Comparison of ENCODE assay signal across 1 cellular context in genomic region chr2:241490825-241491505, GRCh38.
TF ChIP-seq lines count a peak whose summit lies in the region.

No MANE protein-coding gene starts in this region.

TF ChIP-seq in A549, 52 proteins besides CTCF, POLR2A, EP300 and RAD21 (continued from another document):
- TF ChIP-seq, protein P1, sequence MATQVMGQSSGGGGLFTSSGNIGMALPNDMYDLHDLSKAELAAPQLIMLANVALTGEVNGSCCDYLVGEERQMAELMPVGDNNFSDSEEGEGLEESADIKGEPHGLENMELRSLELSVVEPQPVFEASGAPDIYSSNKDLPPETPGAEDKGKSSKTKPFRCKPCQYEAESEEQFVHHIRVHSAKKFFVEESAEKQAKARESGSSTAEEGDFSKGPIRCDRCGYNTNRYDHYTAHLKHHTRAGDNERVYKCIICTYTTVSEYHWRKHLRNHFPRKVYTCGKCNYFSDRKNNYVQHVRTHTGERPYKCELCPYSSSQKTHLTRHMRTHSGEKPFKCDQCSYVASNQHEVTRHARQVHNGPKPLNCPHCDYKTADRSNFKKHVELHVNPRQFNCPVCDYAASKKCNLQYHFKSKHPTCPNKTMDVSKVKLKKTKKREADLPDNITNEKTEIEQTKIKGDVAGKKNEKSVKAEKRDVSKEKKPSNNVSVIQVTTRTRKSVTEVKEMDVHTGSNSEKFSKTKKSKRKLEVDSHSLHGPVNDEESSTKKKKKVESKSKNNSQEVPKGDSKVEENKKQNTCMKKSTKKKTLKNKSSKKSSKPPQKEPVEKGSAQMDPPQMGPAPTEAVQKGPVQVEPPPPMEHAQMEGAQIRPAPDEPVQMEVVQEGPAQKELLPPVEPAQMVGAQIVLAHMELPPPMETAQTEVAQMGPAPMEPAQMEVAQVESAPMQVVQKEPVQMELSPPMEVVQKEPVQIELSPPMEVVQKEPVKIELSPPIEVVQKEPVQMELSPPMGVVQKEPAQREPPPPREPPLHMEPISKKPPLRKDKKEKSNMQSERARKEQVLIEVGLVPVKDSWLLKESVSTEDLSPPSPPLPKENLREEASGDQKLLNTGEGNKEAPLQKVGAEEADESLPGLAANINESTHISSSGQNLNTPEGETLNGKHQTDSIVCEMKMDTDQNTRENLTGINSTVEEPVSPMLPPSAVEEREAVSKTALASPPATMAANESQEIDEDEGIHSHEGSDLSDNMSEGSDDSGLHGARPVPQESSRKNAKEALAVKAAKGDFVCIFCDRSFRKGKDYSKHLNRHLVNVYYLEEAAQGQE (IDR thresholded peaks at IDR 0.05): no peak
- TF ChIP-seq MAX (IDR thresholded peaks at IDR 0.05) (no peak), KDM5A (IDR thresholded peaks at IDR 0.05) (no peak), CEBPB (IDR thresholded peaks at IDR 0.05) (no peak), TFCP2L1 (CRISPR knock-in tag; IDR thresholded peaks at IDR 0.05) (no peak), ZC3H11A (IDR thresholded peaks at IDR 0.05) (no peak), RCOR1 (IDR thresholded peaks at IDR 0.05; ENCODE audit: low read depth, low read length) (no peak), CHD4 (IDR thresholded peaks at IDR 0.05; ENCODE audit: borderline replicate concordance) (no peak), HOXA7 (CRISPR knock-in tag; IDR thresholded peaks at IDR 0.05) (no peak), CHD2 (IDR thresholded peaks at IDR 0.05; ENCODE audit: low read length, partially characterized antibody) (no peak), EHF (CRISPR knock-in tag; IDR thresholded peaks at IDR 0.05) (no peak), HOXB13 (CRISPR knock-in tag; IDR thresholded peaks at IDR 0.05; ENCODE audit: low read depth) (no peak)
TF ChIP-seq in A549: peak in this region for 0.
